In the genomic region with DNA sequence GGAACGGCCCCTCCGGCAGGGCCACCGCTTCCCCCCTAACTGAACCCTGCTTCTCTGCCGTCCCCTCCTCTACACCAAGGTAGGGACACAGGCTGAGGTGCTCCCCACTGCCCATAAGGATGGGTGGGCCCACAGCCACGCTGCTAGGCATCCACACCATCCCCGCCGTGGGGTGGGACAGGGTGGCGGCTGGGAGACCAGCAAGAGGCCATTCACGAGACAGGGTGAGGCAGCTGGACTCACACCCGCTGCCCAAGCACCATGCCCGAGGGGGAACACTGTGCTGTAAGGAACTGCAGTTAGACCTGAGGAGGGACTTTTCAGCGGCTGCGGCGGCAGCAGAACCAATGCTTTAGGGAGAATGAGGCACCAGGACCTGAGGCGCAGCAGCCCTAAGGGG, we compare ENCODE assay signal across 19 cellular contexts. TPM values are rescaled to one million over a fixed set of nuclear protein-coding genes. Genes with fewer than 3 reads are reported as not detected.
DNase-seq lines count a peak whose midpoint lies in the region; ATAC-seq, FAIRE-seq and TF ChIP-seq lines count a peak whose summit lies in the region.
"Had no signal": no experiment of that assay in that cellular context is flagged by ENCODE, and none has a peak within 500 bp of the region (broad histone marks: within the 10 kb centered on the region; RNA-seq: fewer than 3 reads in every experiment).

No MANE protein-coding gene starts in this region.

- H3K27ac ChIP-seq in SK-N-SH (ENCODE audit: low read depth in 2 of 2, low read length in 1 of 2) = peak overlapping the region in 1 of 2 experiments; percentile 73; a peak in 1 of 4 replicates
- H3K27ac ChIP-seq in H1 (ENCODE audit: low read depth, low read length) = no peak overlapping the region
- no peak overlapping the region for H3K27ac ChIP-seq in ovary
- H3K27ac ChIP-seq: 22Rv1, hepatocyte had no signal

- H3K9me3 Mint-ChIP-seq in type B pancreatic cell = no peaks in the 10 kb centered on the region
- H3K9me3 Mint-ChIP-seq in T-cell = no peaks in the 10 kb centered on the region
- H3K9me3 Mint-ChIP-seq: activated CD4-positive, alpha-beta memory T cell treated with anti-CD3 and anti-CD28 coated beads for 36 hours; activated T-helper 1 cell treated with anti-CD3 and anti-CD28 coated beads, Interleukin-12 subunit alpha, Interleukin-12 subunit beta, Interleukin-2, Interleukin-4 antibody, amounts not matched to agents 30 ng/mL and 10 ng/mL and 1 ng/mL, durations not matched to agents 14 hours and 24 hours and 36 hours; mesothelial cell of epicardium had no signal

- H3K27me3 Mint-ChIP-seq in type B pancreatic cell = no peaks in the 10 kb centered on the region
- H3K27me3 Mint-ChIP-seq in T-cell = no peaks in the 10 kb centered on the region
- H3K27me3 Mint-ChIP-seq: activated CD4-positive, alpha-beta memory T cell treated with anti-CD3 and anti-CD28 coated beads for 36 hours had no signal

- DNase-seq in SK-N-SH (peak; percentile 8), H1 (ENCODE audit: low read depth in 1 of 2, low spot score in 2 of 2) (peak in 1 of 2 experiments; percentile 48), ovary (peak in 3 of 5 donors; percentile 5 to 23 (median 21)), type B pancreatic cell (ENCODE audit: extremely low spot score, unreplicated experiment) (no peak), T-cell (no peak), NCI-H2107 (lab: John Stamatoyannopoulos, UW) (no peak), OCI-M1 (lab: John Stamatoyannopoulos, UW) (no peak)
- DNase-seq: activated CD4-positive, alpha-beta memory T cell treated with anti-CD3 and anti-CD28 coated beads for 36 hours; BE2C; effector memory CD4-positive, alpha-beta T cell; HCEC 1CT; KBM-7; NCI-H2081 treated with DMSO at 0.1 percent for 48 hours; NCI-H524 treated with DMSO at 0.1 percent for 48 hours had no signal

- FAIRE-seq in H1 (lab: Jason Lieb, UNC) = no peak

- no peak overlapping the region for H3K14ac ChIP-seq in H1 (ENCODE audit: insufficient read length)

- H3K4me1 Mint-ChIP-seq in type B pancreatic cell (ENCODE audit: unreplicated experiment) (peaks cover 8% of the 10 kb centered on the region), T-cell (peaks cover 0 to 8% (median 5%) of the 10 kb centered on the region in 3 donors)

- H3K27ac Mint-ChIP-seq in type B pancreatic cell (peak overlapping the region; percentile 39), T-cell (no peak overlapping the region)
- H3K27ac Mint-ChIP-seq: activated CD4-positive, alpha-beta memory T cell treated with anti-CD3 and anti-CD28 coated beads for 36 hours; activated T-helper 1 cell treated with anti-CD3 and anti-CD28 coated beads, Interleukin-12 subunit alpha, Interleukin-12 subunit beta, Interleukin-2, Interleukin-4 antibody, amounts not matched to agents 30 ng/mL and 10 ng/mL and 1 ng/mL, durations not matched to agents 14 hours and 24 hours and 36 hours; mesothelial cell of epicardium had no signal

- H3K9me3 ChIP-seq in SK-N-SH (no peaks in the 10 kb centered on the region), H1 (ENCODE audit: insufficient read depth in 2 of 2, low read depth in 1 of 2, low read length in 1 of 2) (no peaks in the 10 kb centered on the region), ovary (no peaks in the 10 kb centered on the region)
- H3K9me3 ChIP-seq: BE2C had no signal

- no peak overlapping the region for H2AFZ ChIP-seq in SK-N-SH (ENCODE audit: low read depth)
- no peak overlapping the region for H2AFZ ChIP-seq in H1 (ENCODE audit: low read length)
- H2AFZ ChIP-seq: hepatocyte had no signal

- intact Hi-C loops in ovary (cut with DNase I) = no loop called here

- no peaks in the 10 kb centered on the region for H3K36me3 Mint-ChIP-seq in type B pancreatic cell
- no peaks in the 10 kb centered on the region for H3K36me3 Mint-ChIP-seq in T-cell
- H3K36me3 Mint-ChIP-seq: activated CD4-positive, alpha-beta memory T cell treated with anti-CD3 and anti-CD28 coated beads for 36 hours; mesothelial cell of epicardium had no signal

- H2BK12ac ChIP-seq in H1 (ENCODE audit: low read depth, low read length) = no peak overlapping the region

- H3K18ac ChIP-seq in H1 (ENCODE audit: extremely low read depth, low read length) = no peak overlapping the region; the same call in 1 of the 2 replicates

- no peak overlapping the region for H3K56ac ChIP-seq in H1 (replicated peaks; ENCODE audit: insufficient read length, low read depth, low read length)

- H3K9ac ChIP-seq in SK-N-SH (no peak overlapping the region), H1 (replicated peaks in 1 of 4; ENCODE audit: extremely low read depth in 1 of 4, low read depth in 3 of 4, low read length in 3 of 4) (no peak overlapping the region)

- H3K4me2 ChIP-seq in SK-N-SH (no peak overlapping the region), H1 (ENCODE audit: insufficient read depth in 1 of 2, low read depth in 2 of 2, low read length in 2 of 2) (no peak overlapping the region)
- H3K4me2 ChIP-seq: hepatocyte had no signal

- H4K20me1 ChIP-seq in SK-N-SH (ENCODE audit: insufficient read depth) (peaks cover 19% of the 10 kb centered on the region; the same call in 1 of the 2 replicates), H1 (replicated peaks in 1 of 2; ENCODE audit: control insufficient read depth in 1 of 2, insufficient read depth in 2 of 2, low read length in 2 of 2) (peaks cover 0 to 1% of the 10 kb centered on the region in 2 experiments)

- H3K4me3 ChIP-seq in SK-N-SH (ENCODE audit: low read depth in 2 of 2, low read length in 1 of 2) = no peak overlapping the region
- H3K4me3 ChIP-seq in H1 (ENCODE audit: extremely low read depth in 1 of 4, insufficient read depth in 2 of 4, low read depth in 3 of 4, low read length in 4 of 4) = no peak overlapping the region
- no peak overlapping the region for H3K4me3 ChIP-seq in ovary
- H3K4me3 ChIP-seq: hepatocyte had no signal

- H3K36me3 ChIP-seq in SK-N-SH (replicated peaks in 1 of 2; ENCODE audit: control insufficient read depth in 1 of 2, insufficient read depth in 2 of 2, low read length in 1 of 2) = no peaks in the 10 kb centered on the region
- no peaks in the 10 kb centered on the region for H3K36me3 ChIP-seq in H1 (ENCODE audit: control insufficient read depth in 2 of 4, insufficient read depth in 4 of 4, low read length in 3 of 4)
- no peaks in the 10 kb centered on the region for H3K36me3 ChIP-seq in ovary
- H3K36me3 ChIP-seq: BE2C had no signal

- H2BK15ac ChIP-seq in H1 (ENCODE audit: low read length) = no peak overlapping the region

- TF ChIP-seq CTCF in SK-N-SH (IDR thresholded peaks at IDR 0.05) (no peak), H1 (IDR thresholded peaks at IDR 0.05; ENCODE audit: control extremely low read depth in 1 of 3, insufficient read depth in 1 of 3, low read depth in 1 of 3, low read length in 3 of 3) (no peak), ovary (IDR thresholded peaks at IDR 0.05) (no peak), type B pancreatic cell (conservative IDR thresholded peaks at IDR 0.05) (no peak)

- ATAC-seq in SK-N-SH treated with all-trans-retinoic acid at 6 μM for 48 hours (no peak), T-cell (replicated peaks in 1 of 4) (no peak)

- H2BK20ac ChIP-seq in H1 (ENCODE audit: low read length) = no peak overlapping the region

- no peak overlapping the region for H3K23ac ChIP-seq in H1 (ENCODE audit: insufficient read length)

- H3K79me2 ChIP-seq in SK-N-SH (ENCODE audit: insufficient read depth) (peaks cover 56% of the 10 kb centered on the region), H1 (ENCODE audit: control insufficient read depth in 1 of 2, insufficient read depth in 2 of 2, low read length in 2 of 2) (peaks cover 5 to 53% of the 10 kb centered on the region in 2 experiments; a peak in 3 of 4 replicates)

- peaks cover 25 to 58% of the 10 kb centered on the region in 2 experiments; a peak in 2 of 4 replicates for H3K4me1 ChIP-seq in SK-N-SH (ENCODE audit: control insufficient read depth in 1 of 2, insufficient read depth in 2 of 2, low read depth in 1 of 2, low read length in 1 of 2)
- H3K4me1 ChIP-seq in H1 (replicated peaks in 1 of 4; ENCODE audit: control insufficient read depth in 3 of 4, insufficient read depth in 4 of 4, low read length in 3 of 4) = peaks cover 5 to 24% (median 14%) of the 10 kb centered on the region in 4 experiments
- H3K4me1 ChIP-seq in ovary (ENCODE audit: insufficient read depth) = peaks cover 21% of the 10 kb centered on the region

- H4K5ac ChIP-seq in H1 (ENCODE audit: insufficient read length, low read depth, low read length) = no peak overlapping the region

- H2BK5ac ChIP-seq in H1 (ENCODE audit: low read depth, low read length) = no peak overlapping the region

- H3K4ac ChIP-seq in H1 (replicated peaks; ENCODE audit: insufficient read length, low read depth, low read length) = no peak overlapping the region

- no peak for TF ChIP-seq POLR2A in H1 (IDR thresholded peaks at IDR 0.05; ENCODE audit: control extremely low read depth in 1 of 2, low read depth in 2 of 2, low read length in 2 of 2)
- no peak for TF ChIP-seq POLR2A in ovary (IDR thresholded peaks at IDR 0.05)

- H3K79me1 ChIP-seq in H1 (ENCODE audit: low read depth, low read length) = peaks cover 7% of the 10 kb centered on the region; the same call in 1 of the 2 replicates

- CTCF ChIA-PET in SK-N-SH (lab: Yijun Ruan, JAX) (no interaction called here), H1 (lab: Charles Lee; ENCODE audit: partially characterized antibody) (no interaction called here), T-cell (lab: Charles Lee) (no interaction called here)

- H3F3A ChIP-seq in SK-N-SH (replicated peaks; ENCODE audit: insufficient read depth) = no peaks in the 10 kb centered on the region

- TF ChIP-seq EP300 in SK-N-SH (IDR thresholded peaks at IDR 0.05; ENCODE audit: borderline replicate concordance in 1 of 2, low read depth in 1 of 2, low read length in 1 of 2) (no peak), H1 (IDR thresholded peaks at IDR 0.05; ENCODE audit: borderline replicate concordance in 1 of 2, low read depth in 2 of 2, low read length in 2 of 2) (no peak), ovary (IDR thresholded peaks at IDR 0.05) (no peak)

- H2AK5ac ChIP-seq in H1 (ENCODE audit: low read depth, low read length) = no peak overlapping the region

- H4K8ac ChIP-seq in H1 (ENCODE audit: extremely low read depth, insufficient read depth, low read length) = peak overlapping the region; percentile 57; the same call in 1 of the 2 replicates

- H3K27me3 ChIP-seq in SK-N-SH (ENCODE audit: insufficient read depth) (no peaks in the 10 kb centered on the region), H1 (replicated peaks in 1 of 4; ENCODE audit: control insufficient read depth in 3 of 4, extremely low read depth in 1 of 4, insufficient read depth in 3 of 4, low read length in 3 of 4) (no peaks in the 10 kb centered on the region), ovary (no peaks in the 10 kb centered on the region)
- H3K27me3 ChIP-seq: BE2C, hepatocyte had no signal

- TF ChIP-seq RAD21 in SK-N-SH (IDR thresholded peaks at IDR 0.05; ENCODE audit: low read length) (no peak), H1 (IDR thresholded peaks at IDR 0.05 in 1 of 2, conservative IDR thresholded peaks at IDR 0.05 in 1 of 2; ENCODE audit: low read depth in 2 of 2, low read length in 2 of 2) (no peak)

- no peak overlapping the region for H4K91ac ChIP-seq in H1 (replicated peaks; ENCODE audit: insufficient read length, low read length)

- POLR2A ChIA-PET in SK-N-SH (lab: Yijun Ruan, JAX) (no interaction called here), H1 (lab: Charles Lee; ENCODE audit: partially characterized antibody) (no interaction called here), T-cell (lab: Charles Lee) (no interaction called here)

- H2BK120ac ChIP-seq in H1 (replicated peaks; ENCODE audit: low read depth, low read length) = no peak overlapping the region

- H3K9me2 ChIP-seq in SK-N-SH = no peaks in the 10 kb centered on the region

- peak overlapping the region; percentile 47 for H3K4me3 Mint-ChIP-seq in type B pancreatic cell
- H3K4me3 Mint-ChIP-seq in T-cell = no peak overlapping the region
- H3K4me3 Mint-ChIP-seq: activated CD4-positive, alpha-beta memory T cell treated with anti-CD3 and anti-CD28 coated beads for 36 hours; activated T-helper 1 cell treated with anti-CD3 and anti-CD28 coated beads, Interleukin-12 subunit alpha, Interleukin-12 subunit beta, Interleukin-2, Interleukin-4 antibody, amounts not matched to agents 30 ng/mL and 10 ng/mL and 1 ng/mL, durations not matched to agents 14 hours and 24 hours and 36 hours; mesothelial cell of epicardium had no signal

- H3K23me2 ChIP-seq in H1 (ENCODE audit: low read depth, low read length) = no peaks in the 10 kb centered on the region

- 94% methylated on average over 6 of the region's 15 CpGs for WGBS in SK-N-SH (ENCODE audit: low lambda C conversion rate)
- 96% methylated on average over 4 of the region's 15 CpGs; no CpG with 5 or more reads in 1 of the 2 experiments for WGBS in H1 (ENCODE audit: extremely low coverage in 1 of 2, insufficient coverage in 1 of 2, insufficient read length in 1 of 2, insufficient replicate concordance in 2 of 2, low coverage in 1 of 2, low lambda C conversion rate in 2 of 2, missing lambda C conversion rate in 1 of 2), 2 experiments
- 90 to 92% (median 91%) methylated on average over 12 to 15 of the region's 15 CpGs for WGBS in ovary, 3 donors

RNA-seq across cellular contexts. Expression of gene RRN3, which starts 47.5 kb away (rescaled TPM):
- 21.3 and 32.8 TPM in 2 replicates for polyA plus RNA-seq in SK-N-SH (2012; rRNA removed)
- 33.8 and 34.0 TPM in 2 replicates for polyA plus RNA-seq in SK-N-SH (2012; cell fraction: cytosol; rRNA removed)
- 14.2 and 34.2 TPM in 2 replicates for polyA plus RNA-seq in SK-N-SH (2012; cell fraction: nucleus; rRNA removed)
- 26.0 and 26.1 TPM in 2 replicates for total RNA-seq in H1 (2021; fragmentation: NEBNext Ultra II Directional; extraction: Animal tissue kit (Norgen Biotek cat#: 25700))
- 10.0 and 15.1 TPM in 2 replicates for polyA plus RNA-seq in H1 (2011; rRNA removed)
- 17.5 TPM for polyA plus RNA-seq in H1 (2011; cell fraction: cytosol; rRNA removed)
- 14.9 TPM for polyA plus RNA-seq in H1 (2011; cell fraction: nucleus; rRNA removed)
- polyA plus RNA-seq in H1 (2012, experiment 1 of 2) = 18.4 to 25.3 TPM (median 20.4 TPM) in 4 replicates
- polyA plus RNA-seq in H1 (2012, experiment 2 of 2) = 1.7 TPM
- polyA plus RNA-seq in H1 (2013, experiment 1 of 2) = 12.6 TPM
- 12.8 TPM for polyA plus RNA-seq in H1 (2013, experiment 2 of 2)
- polyA minus RNA-seq in H1 (2011; rRNA and poly(A)+ RNA removed) = 34.0 and 41.1 TPM in 2 replicates
- 19.2 TPM for polyA minus RNA-seq in H1 (2011; cell fraction: cytosol; rRNA and poly(A)+ RNA removed)
- 17.5 TPM for polyA minus RNA-seq in H1 (2011; cell fraction: nucleus; rRNA and poly(A)+ RNA removed)
- 10 to 100 TPM; 18.8 to 46.0 (median 31.2) TPM for total RNA-seq in ovary
- 10 to 100 TPM; 22.8 to 30.7 TPM for polyA plus RNA-seq in ovary
- 29.9 and 35.7 TPM in 2 replicates for total RNA-seq in type B pancreatic cell (ENCODE audit: low replicate concordance)
- total RNA-seq in T-cell = 10 to 100 TPM; 26.5 to 38.0 (median 37.3) TPM

Comparison
In these comparisons a context has a peak if more than half of its experiments do, and no peak if none do; other contexts are left out.
1. DNase-seq: peak in SK-N-SH (single experiment) and ovary (3 of 5); none in type B pancreatic cell (single experiment), T-cell (0 of 34), NCI-H2107 (single experiment) and OCI-M1 (single experiment).